In the genomic region with DNA sequence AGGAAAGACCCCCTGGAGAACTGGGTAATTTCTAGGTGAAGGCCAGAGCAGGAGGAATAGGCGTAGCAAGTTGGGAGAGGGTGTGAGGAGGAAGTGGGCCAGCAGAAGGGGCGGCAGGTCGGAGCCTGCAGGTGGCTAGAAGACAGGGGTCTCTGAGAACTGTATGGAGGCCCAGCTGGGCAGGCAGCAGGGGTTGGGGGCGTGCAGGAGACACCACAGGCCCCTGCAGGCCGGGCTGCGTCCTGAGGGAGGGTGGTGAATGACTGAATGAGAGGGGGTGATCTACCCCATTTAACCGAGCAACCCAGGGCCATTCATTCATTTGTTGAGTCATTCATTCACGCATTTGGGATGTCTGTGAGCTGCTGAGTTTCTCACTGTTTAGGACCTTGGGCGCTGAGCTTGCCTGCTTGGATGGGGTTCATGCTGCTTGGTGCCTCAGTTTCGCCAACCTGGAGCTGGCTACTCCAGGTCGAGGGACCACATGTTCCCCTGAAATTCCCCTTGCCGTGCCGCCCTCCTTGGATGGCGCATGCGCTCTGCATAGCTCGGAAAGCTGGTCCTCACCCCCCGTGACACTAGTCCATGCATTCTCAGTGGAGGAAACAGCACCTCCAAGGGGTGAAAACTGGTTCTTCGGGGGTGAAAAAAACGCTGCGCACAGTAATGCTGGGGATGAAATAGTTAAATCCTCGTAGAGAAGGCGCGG, we compare ENCODE assay signal across 20 cellular contexts. TPM values are rescaled to one million over a fixed set of nuclear protein-coding genes. Genes with fewer than 3 reads are reported as not detected.
"Had no signal": no experiment of that assay in that cellular context is flagged by ENCODE, and none has a peak within 500 bp of the region (broad histone marks: within the 10 kb centered on the region; RNA-seq: fewer than 3 reads in every experiment).

No MANE protein-coding gene starts in this region.

- H3K4me3 ChIP-seq: gastrocnemius medialis, left ventricle myocardium inferior, thyroid gland, vagina had no signal

- H3K27ac Mint-ChIP-seq: activated CD4-positive, alpha-beta T cell treated with anti-CD3 and anti-CD28 coated beads, Interleukin-2, amount 10 ng/mL, durations not matched to agents 24 days and 14 days; activated naive CD8-positive, alpha-beta T cell treated with anti-CD3 and anti-CD28 coated beads for 36 hours; activated T-helper 1 cell treated with anti-CD3 and anti-CD28 coated beads, Interleukin-12 subunit alpha, Interleukin-12 subunit beta, Interleukin-2, Interleukin-4 antibody, amounts not matched to agents 30 ng/mL and 10 ng/mL and 1 ng/mL, durations not matched to agents 14 hours and 24 hours and 36 hours; naive thymus-derived CD8-positive, alpha-beta T cell; stimulated activated effector memory CD8-positive, alpha-beta T cell treated with anti-CD3 and anti-CD28 coated beads, Interleukin-12 subunit alpha, Interleukin-12 subunit beta, amount 100 ng/mL, for 72 hours; T-helper 2 cell treated with Interferon-gamma antibody and Interleukin-4, amounts not matched to agents 5 μg/mL and 100 μg/mL, for 36 hours had no signal

- ATAC-seq: gastrocnemius medialis; naive thymus-derived CD8-positive, alpha-beta T cell; stimulated activated effector memory CD8-positive, alpha-beta T cell treated with anti-CD3 and anti-CD28 coated beads, Interleukin-12 subunit alpha, Interleukin-12 subunit beta, amount 100 ng/mL, for 72 hours had no signal

- H3K4me3 Mint-ChIP-seq: activated CD4-positive, alpha-beta T cell treated with anti-CD3 and anti-CD28 coated beads, Interleukin-2, amount 10 ng/mL, durations not matched to agents 24 days and 14 days; activated naive CD8-positive, alpha-beta T cell treated with anti-CD3 and anti-CD28 coated beads for 36 hours; activated T-helper 1 cell treated with anti-CD3 and anti-CD28 coated beads, Interleukin-12 subunit alpha, Interleukin-12 subunit beta, Interleukin-2, Interleukin-4 antibody, amounts not matched to agents 30 ng/mL and 10 ng/mL and 1 ng/mL, durations not matched to agents 14 hours and 24 hours and 36 hours; naive thymus-derived CD8-positive, alpha-beta T cell; stimulated activated effector memory CD8-positive, alpha-beta T cell treated with anti-CD3 and anti-CD28 coated beads, Interleukin-12 subunit alpha, Interleukin-12 subunit beta, amount 100 ng/mL, for 72 hours; T-helper 2 cell treated with Interferon-gamma antibody and Interleukin-4, amounts not matched to agents 5 μg/mL and 100 μg/mL, for 36 hours had no signal

- H3K9me3 ChIP-seq: gastrocnemius medialis, left ventricle myocardium inferior, thyroid gland, vagina had no signal

- H3K4me1 Mint-ChIP-seq: activated CD4-positive, alpha-beta T cell treated with anti-CD3 and anti-CD28 coated beads, Interleukin-2, amount 10 ng/mL, durations not matched to agents 24 days and 14 days; activated naive CD8-positive, alpha-beta T cell treated with anti-CD3 and anti-CD28 coated beads for 36 hours; stimulated activated effector memory CD8-positive, alpha-beta T cell treated with anti-CD3 and anti-CD28 coated beads, Interleukin-12 subunit alpha, Interleukin-12 subunit beta, amount 100 ng/mL, for 72 hours had no signal

- H3K36me3 ChIP-seq: gastrocnemius medialis, left ventricle myocardium inferior, thyroid gland, vagina had no signal

- H3K9me3 Mint-ChIP-seq: activated CD4-positive, alpha-beta T cell treated with anti-CD3 and anti-CD28 coated beads, Interleukin-2, amount 10 ng/mL, durations not matched to agents 24 days and 14 days; activated naive CD8-positive, alpha-beta T cell treated with anti-CD3 and anti-CD28 coated beads for 36 hours; activated T-helper 1 cell treated with anti-CD3 and anti-CD28 coated beads, Interleukin-12 subunit alpha, Interleukin-12 subunit beta, Interleukin-2, Interleukin-4 antibody, amounts not matched to agents 30 ng/mL and 10 ng/mL and 1 ng/mL, durations not matched to agents 14 hours and 24 hours and 36 hours; naive thymus-derived CD8-positive, alpha-beta T cell; stimulated activated effector memory CD8-positive, alpha-beta T cell treated with anti-CD3 and anti-CD28 coated beads, Interleukin-12 subunit alpha, Interleukin-12 subunit beta, amount 100 ng/mL, for 72 hours; T-helper 2 cell treated with Interferon-gamma antibody and Interleukin-4, amounts not matched to agents 5 μg/mL and 100 μg/mL, for 36 hours had no signal

- H3K4me1 ChIP-seq: gastrocnemius medialis, left ventricle myocardium inferior, thyroid gland, vagina had no signal

- H3K36me3 Mint-ChIP-seq: activated naive CD8-positive, alpha-beta T cell treated with anti-CD3 and anti-CD28 coated beads for 36 hours; naive thymus-derived CD8-positive, alpha-beta T cell; stimulated activated effector memory CD8-positive, alpha-beta T cell treated with anti-CD3 and anti-CD28 coated beads, Interleukin-12 subunit alpha, Interleukin-12 subunit beta, amount 100 ng/mL, for 72 hours had no signal

- H3K27ac ChIP-seq: gastrocnemius medialis, left ventricle myocardium inferior, thyroid gland, vagina had no signal

- H3K27me3 ChIP-seq: thyroid gland, vagina had no signal

- DNase-seq: activated CD4-positive, alpha-beta T cell treated with anti-CD3 and anti-CD28 coated beads, Interleukin-2, amount 10 ng/mL, durations not matched to agents 24 days and 14 days; activated CD4-positive, CD25-positive, alpha-beta regulatory T cell; activated CD8-positive, alpha-beta memory T cell treated with anti-CD3 and anti-CD28 coated beads for 24 hours; activated naive CD8-positive, alpha-beta T cell treated with anti-CD3 and anti-CD28 coated beads for 36 hours; anterior cingulate cortex; erythroblast; gastrocnemius medialis; left ventricle myocardium inferior; mesenchymal stem cell; nucleus accumbens; retina; thyroid gland had no signal

RNA-seq across cellular contexts. Expression of a gene that starts 15.6 kb away (rescaled TPM):
- total RNA-seq: activated CD4-positive, alpha-beta T cell treated with anti-CD3 and anti-CD28 coated beads, Interleukin-2, amount 10 ng/mL, durations not matched to agents 24 days and 14 days; activated naive CD8-positive, alpha-beta T cell treated with anti-CD3 and anti-CD28 coated beads for 36 hours; activated T-helper 1 cell treated with anti-CD3 and anti-CD28 coated beads, Interleukin-12 subunit alpha, Interleukin-12 subunit beta, Interleukin-2, Interleukin-4 antibody, amounts not matched to agents 30 ng/mL and 10 ng/mL and 1 ng/mL, durations not matched to agents 14 hours and 24 hours and 36 hours; dermis microvascular lymphatic vessel endothelial cell; gastrocnemius medialis; left ventricle myocardium inferior; mucosa of gallbladder; naive thymus-derived CD8-positive, alpha-beta T cell; thyroid gland had no signal
- polyA plus RNA-seq: keratinocyte had no signal
